Comparison of ENCODE assay signal across 10 cellular contexts in the genomic region with DNA sequence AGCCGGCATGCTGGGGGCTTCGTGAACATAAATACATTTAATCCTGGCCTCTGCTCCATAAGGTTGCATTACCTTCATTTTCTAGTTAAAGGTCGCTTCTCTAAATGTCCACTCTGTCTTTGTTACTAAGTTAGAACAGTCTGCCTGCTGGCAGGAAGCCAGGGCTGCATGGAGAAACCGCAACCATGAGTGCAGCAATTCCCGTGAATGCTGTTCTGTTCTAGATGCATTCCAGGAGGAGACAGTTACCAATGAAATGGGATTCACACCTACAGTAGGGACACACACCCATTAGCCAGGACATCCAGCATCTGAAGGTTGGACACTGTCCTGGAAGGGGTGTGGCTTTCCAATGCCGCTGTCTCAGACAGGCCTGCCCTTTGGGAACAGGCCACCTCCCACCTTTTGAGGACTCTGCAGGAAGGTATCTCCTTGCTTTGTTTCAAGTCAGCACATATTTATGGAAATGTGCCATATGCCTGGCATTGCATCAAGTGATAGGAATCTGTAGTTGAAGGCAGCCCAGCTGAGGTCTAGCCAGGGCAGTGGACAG.
A peak's percentile ranks its signal among the peaks of the same experiment; 100 is the strongest.
DNase-seq lines count a peak whose midpoint lies in the region; ATAC-seq and TF ChIP-seq lines count a peak whose summit lies in the region.
"Had no signal": no experiment of that assay in that cellular context is flagged by ENCODE, and none has a peak within 500 bp of the region (broad histone marks: within the 10 kb centered on the region; RNA-seq: fewer than 3 reads in every experiment).

No MANE protein-coding gene starts in this region.

- no peak overlapping the region for H2AFZ ChIP-seq in fibroblast of lung (ENCODE audit: low read length)
- no peak overlapping the region for H2AFZ ChIP-seq in osteoblast (ENCODE audit: low read length)

- in situ Hi-C loops in Caki2 (cut with HindIII; ENCODE audit: low pct_unique_long_range_greater_than_20kb, low sequenced_read_pairs): no loop called here

- H3K4me2 ChIP-seq in fibroblast of lung (ENCODE audit: extremely low read depth, insufficient read depth, low read length) (peak overlapping the region; percentile 8), osteoblast (ENCODE audit: insufficient read depth, low read length) (peak overlapping the region; percentile 14)

- H4K20me1 ChIP-seq in fibroblast of lung (ENCODE audit: control insufficient read depth, extremely low read depth, insufficient read depth, low read length): no peaks in the 10 kb centered on the region
- H4K20me1 ChIP-seq in osteoblast (ENCODE audit: insufficient read depth, low read length): no peaks in the 10 kb centered on the region

- peaks cover 3% of the 10 kb centered on the region for H3K27me3 ChIP-seq in fibroblast of lung (ENCODE audit: control insufficient read depth, insufficient read depth, low read length)
- peaks cover 38% of the 10 kb centered on the region for H3K27me3 ChIP-seq in osteoblast (ENCODE audit: insufficient read depth, low read length)
- H3K27me3 ChIP-seq: pancreas had no signal

- H3K36me3 ChIP-seq in fibroblast of lung (ENCODE audit: control insufficient read depth, insufficient read depth, low read length) (no peaks in the 10 kb centered on the region), osteoblast (ENCODE audit: insufficient read depth, low read length) (no peaks in the 10 kb centered on the region)
- H3K36me3 ChIP-seq: pancreas had no signal

- H3K4me3 ChIP-seq in fibroblast of lung (replicated peaks in 1 of 4; ENCODE audit: control extremely low read depth in 1 of 4, insufficient read depth in 1 of 4, low read depth in 3 of 4, low read length in 4 of 4): no peak overlapping the region
- H3K4me3 ChIP-seq in osteoblast (ENCODE audit: insufficient read depth, low read length): no peak overlapping the region
- H3K4me3 ChIP-seq: pancreas had no signal

- TF ChIP-seq CTCF in fibroblast of lung (conservative IDR thresholded peaks at IDR 0.05 in 1 of 2, IDR thresholded peaks at IDR 0.05 in 1 of 2; ENCODE audit: low read depth in 1 of 2, low read length in 2 of 2): no peak
- TF ChIP-seq CTCF in osteoblast (IDR thresholded peaks at IDR 0.05; ENCODE audit: extremely low read depth, low read depth, low read length): no peak

- H3K9ac ChIP-seq in fibroblast of lung (ENCODE audit: insufficient read depth, low read length): no peak overlapping the region

- H3K79me2 ChIP-seq in fibroblast of lung (ENCODE audit: control insufficient read depth, insufficient read depth, low read length) (no peaks in the 10 kb centered on the region), osteoblast (ENCODE audit: insufficient read depth, low read length) (no peaks in the 10 kb centered on the region)

- H3K27ac ChIP-seq in fibroblast of lung (ENCODE audit: insufficient read depth, low read length) (no peak overlapping the region), osteoblast (ENCODE audit: low read depth, low read length) (no peak overlapping the region)
- H3K27ac ChIP-seq: pancreas had no signal

- H3K4me1 ChIP-seq in fibroblast of lung (ENCODE audit: control insufficient read depth, extremely low read depth, insufficient read depth, low read length) (no peaks in the 10 kb centered on the region), osteoblast (ENCODE audit: insufficient read depth, low read length) (peaks cover 4% of the 10 kb centered on the region)
- H3K4me1 ChIP-seq: pancreas had no signal

- DNase-seq in Caki2 (ENCODE audit: low read depth) (peak; percentile 38), RPMI7951 (ENCODE audit: low read depth) (peak; percentile 81), fibroblast of lung (ENCODE audit: low read depth in 2 of 2) (peak; percentile 61 to 83), osteoblast (ENCODE audit: insufficient read length, low spot score, missing footprints) (no peak), NCI-H187 treated with DMSO at 0.1 percent for 48 hours (lab: John Stamatoyannopoulos, UW) (no peak), NCI-H446 (lab: John Stamatoyannopoulos, UW) (no peak), cortex of kidney (lab: John Stamatoyannopoulos, UW) (no peak)
- DNase-seq: CD8-positive, alpha-beta T cell had no signal

- ATAC-seq in GM18870 (IDR thresholded peaks at IDR 0.05; ENCODE audit: unreplicated experiment): no peak
- ATAC-seq: CD8-positive, alpha-beta T cell had no signal

- H3K9me3 ChIP-seq in fibroblast of lung (ENCODE audit: control insufficient read depth, insufficient read depth, low read depth, low read length) (no peaks in the 10 kb centered on the region), osteoblast (ENCODE audit: low read depth, low read length) (no peaks in the 10 kb centered on the region)
- H3K9me3 ChIP-seq: pancreas had no signal

Comparison
In these comparisons a context has a peak if more than half of its experiments do, and no peak if none do; other contexts are left out.
1. DNase-seq: peak in Caki2 (single experiment), RPMI7951 (single experiment) and fibroblast of lung (2 of 2); none in osteoblast (single experiment), NCI-H187 treated with DMSO at 0.1 percent for 48 hours (single experiment), NCI-H446 (0 of 2) and cortex of kidney (single experiment).